In the genomic region with DNA sequence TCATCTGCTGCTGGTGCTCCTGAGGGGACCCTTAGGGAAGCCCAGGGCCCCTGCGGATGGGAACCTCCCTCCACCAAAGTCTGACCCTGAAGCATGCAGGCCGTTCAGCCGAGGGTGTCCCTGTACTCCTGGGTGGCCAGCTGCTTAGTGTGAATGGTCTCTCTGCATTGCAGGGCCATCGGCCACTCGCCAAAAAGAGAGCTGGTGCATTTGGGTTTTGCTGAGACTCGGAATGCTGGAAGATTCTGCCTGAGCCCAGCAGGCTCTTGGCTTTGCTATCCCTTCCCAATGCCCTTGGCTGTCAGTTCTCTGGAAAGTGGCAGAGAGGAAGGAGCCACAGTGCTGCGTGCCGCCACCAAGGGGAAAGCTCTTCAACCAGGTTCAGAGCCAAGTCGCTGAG, we compare ENCODE assay signal across 1 cellular context.
TF ChIP-seq lines count a peak whose summit lies in the region.

No MANE protein-coding gene starts in this region.

TF ChIP-seq in GM12878, 131 proteins besides CTCF, POLR2A, EP300 and RAD21:
- TF ChIP-seq KAT2A (conservative IDR thresholded peaks at IDR 0.05; ENCODE audit: control insufficient read depth, low read depth, low read length) (no peak), RB1 (IDR thresholded peaks at IDR 0.05; ENCODE audit: borderline replicate concordance) (no peak), BACH1 (IDR thresholded peaks at IDR 0.05; ENCODE audit: borderline replicate concordance) (no peak), NFYA (IDR thresholded peaks at IDR 0.05; ENCODE audit: borderline replicate concordance, low read depth, low read length) (no peak), TCF12 (IDR thresholded peaks at IDR 0.05; ENCODE audit: low read depth, low read length) (no peak), SRF (IDR thresholded peaks at IDR 0.05; ENCODE audit: low read depth in 2 of 2, low read length in 2 of 2) (no peak), ESRRA (IDR thresholded peaks at IDR 0.05; ENCODE audit: low read length) (no peak), ZNF622 (IDR thresholded peaks at IDR 0.05) (no peak), ATF7 (IDR thresholded peaks at IDR 0.05; ENCODE audit: low read depth) (no peak), EED (IDR thresholded peaks at IDR 0.05; ENCODE audit: low read depth) (no peak), RBBP5 (conservative IDR thresholded peaks at IDR 0.05) (no peak), LARP7 (IDR thresholded peaks at IDR 0.05) (no peak), ZNF384 (IDR thresholded peaks at IDR 0.05; ENCODE audit: borderline replicate concordance, low read depth, low read length) (no peak), ZSCAN29 (IDR thresholded peaks at IDR 0.05) (no peak), RFX5 (IDR thresholded peaks at IDR 0.05; ENCODE audit: low read depth, low read length) (no peak), NR2C1 (IDR thresholded peaks at IDR 0.05) (no peak), BCL11A (IDR thresholded peaks at IDR 0.05; ENCODE audit: low read depth, low read length) (no peak)
- TF ChIP-seq, protein P1, sequence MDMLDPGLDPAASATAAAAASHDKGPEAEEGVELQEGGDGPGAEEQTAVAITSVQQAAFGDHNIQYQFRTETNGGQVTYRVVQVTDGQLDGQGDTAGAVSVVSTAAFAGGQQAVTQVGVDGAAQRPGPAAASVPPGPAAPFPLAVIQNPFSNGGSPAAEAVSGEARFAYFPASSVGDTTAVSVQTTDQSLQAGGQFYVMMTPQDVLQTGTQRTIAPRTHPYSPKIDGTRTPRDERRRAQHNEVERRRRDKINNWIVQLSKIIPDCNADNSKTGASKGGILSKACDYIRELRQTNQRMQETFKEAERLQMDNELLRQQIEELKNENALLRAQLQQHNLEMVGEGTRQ (IDR thresholded peaks at IDR 0.05; ENCODE audit: borderline replicate concordance, low read depth, low read length) = no peak
- TF ChIP-seq, protein P2, sequence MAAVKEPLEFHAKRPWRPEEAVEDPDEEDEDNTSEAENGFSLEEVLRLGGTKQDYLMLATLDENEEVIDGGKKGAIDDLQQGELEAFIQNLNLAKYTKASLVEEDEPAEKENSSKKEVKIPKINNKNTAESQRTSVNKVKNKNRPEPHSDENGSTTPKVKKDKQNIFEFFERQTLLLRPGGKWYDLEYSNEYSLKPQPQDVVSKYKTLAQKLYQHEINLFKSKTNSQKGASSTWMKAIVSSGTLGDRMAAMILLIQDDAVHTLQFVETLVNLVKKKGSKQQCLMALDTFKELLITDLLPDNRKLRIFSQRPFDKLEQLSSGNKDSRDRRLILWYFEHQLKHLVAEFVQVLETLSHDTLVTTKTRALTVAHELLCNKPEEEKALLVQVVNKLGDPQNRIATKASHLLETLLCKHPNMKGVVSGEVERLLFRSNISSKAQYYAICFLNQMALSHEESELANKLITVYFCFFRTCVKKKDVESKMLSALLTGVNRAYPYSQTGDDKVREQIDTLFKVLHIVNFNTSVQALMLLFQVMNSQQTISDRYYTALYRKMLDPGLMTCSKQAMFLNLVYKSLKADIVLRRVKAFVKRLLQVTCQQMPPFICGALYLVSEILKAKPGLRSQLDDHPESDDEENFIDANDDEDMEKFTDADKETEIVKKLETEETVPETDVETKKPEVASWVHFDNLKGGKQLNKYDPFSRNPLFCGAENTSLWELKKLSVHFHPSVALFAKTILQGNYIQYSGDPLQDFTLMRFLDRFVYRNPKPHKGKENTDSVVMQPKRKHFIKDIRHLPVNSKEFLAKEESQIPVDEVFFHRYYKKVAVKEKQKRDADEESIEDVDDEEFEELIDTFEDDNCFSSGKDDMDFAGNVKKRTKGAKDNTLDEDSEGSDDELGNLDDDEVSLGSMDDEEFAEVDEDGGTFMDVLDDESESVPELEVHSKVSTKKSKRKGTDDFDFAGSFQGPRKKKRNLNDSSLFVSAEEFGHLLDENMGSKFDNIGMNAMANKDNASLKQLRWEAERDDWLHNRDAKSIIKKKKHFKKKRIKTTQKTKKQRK (IDR thresholded peaks at IDR 0.05; ENCODE audit: low read depth, low read length) = no peak
- TF ChIP-seq, protein P3, sequence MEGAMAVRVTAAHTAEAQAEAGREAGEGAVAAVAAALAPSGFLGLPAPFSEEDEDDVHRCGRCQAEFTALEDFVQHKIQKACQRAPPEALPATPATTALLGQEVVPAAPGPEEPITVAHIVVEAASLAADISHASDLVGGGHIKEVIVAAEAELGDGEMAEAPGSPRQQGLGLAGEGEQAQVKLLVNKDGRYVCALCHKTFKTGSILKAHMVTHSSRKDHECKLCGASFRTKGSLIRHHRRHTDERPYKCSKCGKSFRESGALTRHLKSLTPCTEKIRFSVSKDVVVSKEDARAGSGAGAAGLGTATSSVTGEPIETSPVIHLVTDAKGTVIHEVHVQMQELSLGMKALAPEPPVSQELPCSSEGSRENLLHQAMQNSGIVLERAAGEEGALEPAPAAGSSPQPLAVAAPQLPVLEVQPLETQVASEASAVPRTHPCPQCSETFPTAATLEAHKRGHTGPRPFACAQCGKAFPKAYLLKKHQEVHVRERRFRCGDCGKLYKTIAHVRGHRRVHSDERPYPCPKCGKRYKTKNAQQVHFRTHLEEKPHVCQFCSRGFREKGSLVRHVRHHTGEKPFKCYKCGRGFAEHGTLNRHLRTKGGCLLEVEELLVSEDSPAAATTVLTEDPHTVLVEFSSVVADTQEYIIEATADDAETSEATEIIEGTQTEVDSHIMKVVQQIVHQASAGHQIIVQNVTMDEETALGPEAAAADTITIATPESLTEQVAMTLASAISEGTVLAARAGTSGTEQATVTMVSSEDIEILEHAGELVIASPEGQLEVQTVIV (IDR thresholded peaks at IDR 0.05; ENCODE audit: borderline replicate concordance, partially characterized antibody) = no peak
